ENCODE assay signal across 19 cellular contexts in genomic region chr5:61674403-61674802, GRCh38.
"Had no signal": no experiment of that assay in that cellular context is flagged by ENCODE, and none has a peak within 500 bp of the region (broad histone marks: within the 10 kb centered on the region; RNA-seq: fewer than 3 reads in every experiment).

No MANE protein-coding gene starts in this region.

- DNase-seq: activated CD4-positive, alpha-beta memory T cell treated with anti-CD3 and anti-CD28 coated beads, Interleukin-2, amount 10 ng/mL, durations not matched to agents 7 days and 5 days; activated CD4-positive, alpha-beta T cell treated with anti-CD3 and anti-CD28 coated beads, Interleukin-2, amount 10 ng/mL, durations not matched to agents 7 days and 5 days; activated CD4-positive, CD25-positive, alpha-beta regulatory T cell; activated gamma-delta T cell; activated naive CD4-positive, alpha-beta T cell treated with anti-CD3 and anti-CD28 coated beads for 36 hours; activated T-cell treated with anti-CD3 and anti-CD28 coated beads for 4 hours; activated T-cell treated with anti-CD3 and anti-CD28 coated beads, Interleukin-2, amount 50 U/mL, for 48 hours; Karpas-422; MM.1S; NCI-H1105; NCI-H1694 treated with DMSO at 0.1 percent for 48 hours; NCI-H446; SIG-M5; T-helper 1 cell had no signal

- H3K4me1 Mint-ChIP-seq: activated CD4-positive, alpha-beta memory T cell treated with anti-CD3 and anti-CD28 coated beads, Interleukin-2, amount 10 ng/mL, durations not matched to agents 7 days and 5 days; activated CD4-positive, alpha-beta T cell treated with anti-CD3 and anti-CD28 coated beads, Interleukin-2, amount 10 ng/mL, durations not matched to agents 7 days and 5 days; activated T-helper 17 cell treated with anti-CD3 and anti-CD28 coated beads, Interleukin-2, amount 50 U/mL, for 72 hours had no signal

- ATAC-seq: activated T-helper 17 cell treated with anti-CD3 and anti-CD28 coated beads, Interleukin-2, amount 50 U/mL, for 72 hours had no signal

- H3K4me3 Mint-ChIP-seq: activated CD4-positive, alpha-beta memory T cell treated with anti-CD3 and anti-CD28 coated beads, Interleukin-2, amount 10 ng/mL, durations not matched to agents 7 days and 5 days; activated CD4-positive, alpha-beta T cell treated with anti-CD3 and anti-CD28 coated beads, Interleukin-2, amount 10 ng/mL, durations not matched to agents 7 days and 5 days; activated naive CD4-positive, alpha-beta T cell treated with anti-CD3 and anti-CD28 coated beads for 36 hours; activated naive CD8-positive, alpha-beta T cell; activated T-helper 17 cell treated with anti-CD3 and anti-CD28 coated beads, Interleukin-2, amount 50 U/mL, for 72 hours had no signal

- FAIRE-seq: K562 had no signal

- H3K27ac Mint-ChIP-seq: activated CD4-positive, alpha-beta memory T cell treated with anti-CD3 and anti-CD28 coated beads, Interleukin-2, amount 10 ng/mL, durations not matched to agents 7 days and 5 days; activated CD4-positive, alpha-beta T cell treated with anti-CD3 and anti-CD28 coated beads, Interleukin-2, amount 10 ng/mL, durations not matched to agents 7 days and 5 days; activated naive CD4-positive, alpha-beta T cell treated with anti-CD3 and anti-CD28 coated beads for 36 hours; activated naive CD8-positive, alpha-beta T cell; activated T-helper 17 cell treated with anti-CD3 and anti-CD28 coated beads, Interleukin-2, amount 50 U/mL, for 72 hours had no signal

- H3K9me3 Mint-ChIP-seq: activated CD4-positive, alpha-beta memory T cell treated with anti-CD3 and anti-CD28 coated beads, Interleukin-2, amount 10 ng/mL, durations not matched to agents 7 days and 5 days; activated CD4-positive, alpha-beta T cell treated with anti-CD3 and anti-CD28 coated beads, Interleukin-2, amount 10 ng/mL, durations not matched to agents 7 days and 5 days; activated naive CD4-positive, alpha-beta T cell treated with anti-CD3 and anti-CD28 coated beads for 36 hours; activated T-helper 17 cell treated with anti-CD3 and anti-CD28 coated beads, Interleukin-2, amount 50 U/mL, for 72 hours had no signal

- H3K36me3 Mint-ChIP-seq: activated naive CD8-positive, alpha-beta T cell had no signal

- H3K4me3 ChIP-seq: K562, SK-N-MC had no signal

- H3K27ac ChIP-seq: SK-N-MC, VCaP had no signal
